In the genomic region with DNA sequence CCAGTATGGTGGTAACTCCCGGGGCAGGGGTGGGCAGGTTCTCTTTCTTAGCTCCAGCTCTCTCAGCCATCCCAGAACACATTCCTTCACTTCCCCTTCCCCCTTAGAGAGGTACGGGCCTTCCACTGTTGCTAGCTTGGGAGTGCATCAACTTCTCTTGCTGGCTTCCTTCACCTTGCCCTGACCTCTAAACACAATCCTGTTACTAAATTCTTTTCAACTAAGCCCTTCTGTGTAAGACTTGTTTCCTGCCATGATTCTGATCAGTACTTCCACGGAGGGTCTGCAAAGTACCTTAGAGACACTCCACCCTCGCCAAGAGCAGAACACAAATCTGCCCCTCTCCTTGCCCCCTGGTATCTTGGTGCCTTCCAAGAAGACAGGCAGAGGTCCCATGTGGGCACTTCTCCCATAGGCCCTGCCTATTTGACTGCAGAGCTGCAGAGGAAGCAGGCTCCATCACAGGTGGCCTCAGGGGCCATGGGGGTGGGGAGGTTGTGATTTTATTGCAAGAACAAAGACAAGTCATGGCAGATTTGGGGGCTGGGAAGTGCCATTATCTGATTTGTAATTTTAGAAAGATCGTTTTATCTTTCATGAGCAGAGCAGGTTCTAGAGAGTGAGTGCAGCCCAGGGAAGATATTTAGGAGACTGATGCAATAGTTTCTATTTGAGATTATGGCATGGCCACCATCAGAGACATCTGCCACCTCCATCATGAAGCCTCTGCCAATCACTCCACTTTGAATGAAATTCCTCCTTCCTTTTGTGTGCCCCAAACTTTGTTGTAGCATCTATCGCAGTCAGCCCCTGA, we compare ENCODE assay signal across 22 cellular contexts.
DNase-seq lines count a peak whose midpoint lies in the region; ATAC-seq, FAIRE-seq and TF ChIP-seq lines count a peak whose summit lies in the region.
"Had no signal": no experiment of that assay in that cellular context is flagged by ENCODE, and none has a peak within 500 bp of the region (broad histone marks: within the 10 kb centered on the region; RNA-seq: fewer than 3 reads in every experiment).

No MANE protein-coding gene starts in this region.

- H3K23ac ChIP-seq in H1 (ENCODE audit: insufficient read length) = no peak overlapping the region

- no peak for TF ChIP-seq EP300 in H1 (IDR thresholded peaks at IDR 0.05; ENCODE audit: borderline replicate concordance in 1 of 2, low read depth in 2 of 2, low read length in 2 of 2)

- FAIRE-seq in H1 (lab: Jason Lieb, UNC) = no peak
- FAIRE-seq: D721Med, kidney, TTC549 had no signal

- H3K79me2 ChIP-seq in H1 (ENCODE audit: control insufficient read depth in 1 of 2, insufficient read depth in 2 of 2, low read length in 2 of 2) = no peaks in the 10 kb centered on the region

- no peak overlapping the region for H3K9ac ChIP-seq in H1 (replicated peaks in 1 of 4; ENCODE audit: extremely low read depth in 1 of 4, low read depth in 3 of 4, low read length in 3 of 4)

- no peak overlapping the region for H3K56ac ChIP-seq in H1 (replicated peaks; ENCODE audit: insufficient read length, low read depth, low read length)

- no peak for TF ChIP-seq RAD21 in H1 (IDR thresholded peaks at IDR 0.05 in 1 of 2, conservative IDR thresholded peaks at IDR 0.05 in 1 of 2; ENCODE audit: low read depth in 2 of 2, low read length in 2 of 2)

- H2BK15ac ChIP-seq in H1 (ENCODE audit: low read length) = no peak overlapping the region

- peak overlapping the region; percentile 21; the same call in 1 of the 2 replicates for H2AFZ ChIP-seq in H1 (ENCODE audit: low read length)

- peak overlapping the region; percentile 41 to 56 for H3K27ac Mint-ChIP-seq in activated naive CD4-positive, alpha-beta T cell treated with anti-CD3 and anti-CD28 coated beads, Interleukin-2, amount 50 U/mL, for 72 hours
- H3K27ac Mint-ChIP-seq: activated naive CD4-positive, alpha-beta T cell treated with anti-CD3 and anti-CD28 coated beads, Interleukin-2, amount 50 U/mL, for 24 hours; HFFc6 had no signal

- no peak overlapping the region for H2BK12ac ChIP-seq in H1 (ENCODE audit: low read depth, low read length)

- DNase-seq in activated naive CD4-positive, alpha-beta T cell treated with anti-CD3 and anti-CD28 coated beads, Interleukin-2, amount 50 U/mL, for 72 hours (ENCODE audit: low spot score in 2 of 2) = no peak
- no peak for DNase-seq in activated naive CD4-positive, alpha-beta T cell (lab: John Stamatoyannopoulos, UW)
- DNase-seq in OCI-M1 (lab: John Stamatoyannopoulos, UW) (peak; percentile 44), H1 (ENCODE audit: low read depth in 1 of 2, low spot score in 2 of 2) (no peak), DMS153 (lab: John Stamatoyannopoulos, UW) (no peak), ACHN (no peak), NCI-H146 (lab: John Stamatoyannopoulos, UW) (no peak)
- DNase-seq: effector CD4-positive, alpha-beta T cell; heart right ventricle; HFFc6; kidney; midbrain; NCI-H1694 treated with DMSO at 0.1 percent for 48 hours; ovary; stimulated activated naive CD4-positive, alpha-beta T cell treated with Interleukin-2 at 50 U/mL for 16 hours had no signal

- no peak for ATAC-seq in activated naive CD4-positive, alpha-beta T cell treated with anti-CD3 and anti-CD28 coated beads, Interleukin-2, amount 50 U/mL, for 72 hours
- ATAC-seq: heart right ventricle had no signal

- H3K9me3 ChIP-seq in H1 (ENCODE audit: insufficient read depth in 2 of 2, low read depth in 1 of 2, low read length in 1 of 2) = no peaks in the 10 kb centered on the region
- no peaks in the 10 kb centered on the region for H3K9me3 ChIP-seq in thymus (ENCODE audit: control insufficient read depth)
- H3K9me3 ChIP-seq: ovary, SJSA1, vagina had no signal

- H3K4me2 ChIP-seq in H1 (ENCODE audit: insufficient read depth in 1 of 2, low read depth in 2 of 2, low read length in 2 of 2) = no peak overlapping the region
- H3K4me2 ChIP-seq: smooth muscle cell had no signal

- H3K23me2 ChIP-seq in H1 (ENCODE audit: low read depth, low read length) = no peaks in the 10 kb centered on the region

- H2BK120ac ChIP-seq in H1 (replicated peaks; ENCODE audit: low read depth, low read length) = no peak overlapping the region

- peaks cover 0 to 7% of the 10 kb centered on the region in 2 donors for H3K9me3 Mint-ChIP-seq in activated naive CD4-positive, alpha-beta T cell treated with anti-CD3 and anti-CD28 coated beads, Interleukin-2, amount 50 U/mL, for 72 hours
- H3K9me3 Mint-ChIP-seq: activated naive CD4-positive, alpha-beta T cell treated with anti-CD3 and anti-CD28 coated beads, Interleukin-2, amount 50 U/mL, for 24 hours; HFFc6 had no signal

- no peak overlapping the region; the same call in 1 of the 2 replicates for H2BK5ac ChIP-seq in H1 (ENCODE audit: low read depth, low read length)

- H3K79me1 ChIP-seq in H1 (ENCODE audit: low read depth, low read length) = no peaks in the 10 kb centered on the region

- no peak overlapping the region for H4K5ac ChIP-seq in H1 (ENCODE audit: insufficient read length, low read depth, low read length)

- 86% methylated on average over 6 of the region's 6 CpGs; no CpG with 5 or more reads in 1 of the 2 experiments for WGBS in H1 (ENCODE audit: extremely low coverage in 1 of 2, insufficient coverage in 1 of 2, insufficient read length in 1 of 2, insufficient replicate concordance in 2 of 2, low coverage in 1 of 2, low lambda C conversion rate in 2 of 2, missing lambda C conversion rate in 1 of 2), 2 experiments
- WGBS in thymus = 74% methylated on average over 6 of the region's 6 CpGs

- H2AK5ac ChIP-seq in H1 (ENCODE audit: low read depth, low read length) = no peak overlapping the region

- H3K27ac ChIP-seq in H1 (ENCODE audit: low read depth, low read length) = no peak overlapping the region
- peak overlapping the region; percentile 33 for H3K27ac ChIP-seq in thymus (ENCODE audit: low read depth)
- H3K27ac ChIP-seq: ovary, SJSA1, vagina had no signal

- H3K36me3 Mint-ChIP-seq in activated naive CD4-positive, alpha-beta T cell treated with anti-CD3 and anti-CD28 coated beads, Interleukin-2, amount 50 U/mL, for 72 hours = no peaks in the 10 kb centered on the region
- H3K36me3 Mint-ChIP-seq: activated naive CD4-positive, alpha-beta T cell treated with anti-CD3 and anti-CD28 coated beads, Interleukin-2, amount 50 U/mL, for 24 hours had no signal

- H3K4me1 ChIP-seq in H1 (replicated peaks in 1 of 4; ENCODE audit: control insufficient read depth in 3 of 4, insufficient read depth in 4 of 4, low read length in 3 of 4) (no peaks in the 10 kb centered on the region), thymus (ENCODE audit: control insufficient read depth, insufficient read depth, low read length) (no peaks in the 10 kb centered on the region)
- H3K4me1 ChIP-seq: SJSA1 had no signal

- no peak overlapping the region for H3K4me3 ChIP-seq in H1 (ENCODE audit: extremely low read depth in 1 of 4, insufficient read depth in 2 of 4, low read depth in 3 of 4, low read length in 4 of 4)
- H3K4me3 ChIP-seq in thymus (ENCODE audit: low read length) = no peak overlapping the region
- H3K4me3 ChIP-seq: heart right ventricle, ovary, SJSA1, smooth muscle cell, vagina had no signal

- no peak overlapping the region for H4K91ac ChIP-seq in H1 (replicated peaks; ENCODE audit: insufficient read length, low read length)

- H3K36me3 ChIP-seq in H1 (ENCODE audit: control insufficient read depth in 2 of 4, insufficient read depth in 4 of 4, low read length in 3 of 4) (no peaks in the 10 kb centered on the region), thymus (ENCODE audit: control insufficient read depth, insufficient read depth) (no peaks in the 10 kb centered on the region)
- H3K36me3 ChIP-seq: heart right ventricle, ovary, SJSA1, vagina had no signal

- no peak overlapping the region for H4K8ac ChIP-seq in H1 (ENCODE audit: extremely low read depth, insufficient read depth, low read length)

- POLR2A ChIA-PET in H1 (lab: Charles Lee; ENCODE audit: partially characterized antibody) = no interaction called here

- TF ChIP-seq CTCF in H1 (IDR thresholded peaks at IDR 0.05; ENCODE audit: control extremely low read depth in 1 of 3, insufficient read depth in 1 of 3, low read depth in 1 of 3, low read length in 3 of 3) = no peak

- no peak overlapping the region for H3K4ac ChIP-seq in H1 (replicated peaks; ENCODE audit: insufficient read length, low read depth, low read length)

- CTCF ChIA-PET in H1 (lab: Charles Lee; ENCODE audit: partially characterized antibody) = interaction anchor here (0.6 to 0.7 kb wide), 2 partner anchors 327 to 793 kb away, joined by 3 read pairs; no protein-coding TSS in a partner anchor

- no peak for TF ChIP-seq POLR2A in H1 (IDR thresholded peaks at IDR 0.05; ENCODE audit: control extremely low read depth in 1 of 2, low read depth in 2 of 2, low read length in 2 of 2)

- H3K27me3 ChIP-seq in H1 (replicated peaks in 1 of 4; ENCODE audit: control insufficient read depth in 3 of 4, extremely low read depth in 1 of 4, insufficient read depth in 3 of 4, low read length in 3 of 4) = no peaks in the 10 kb centered on the region
- H3K27me3 ChIP-seq in thymus (ENCODE audit: control insufficient read depth, insufficient read depth) = no peaks in the 10 kb centered on the region
- H3K27me3 ChIP-seq: heart right ventricle, ovary, SJSA1, vagina had no signal

- H2BK20ac ChIP-seq in H1 (ENCODE audit: low read length) = no peak overlapping the region

- in situ Hi-C loops in ACHN (cut with HindIII; ENCODE audit: low pct_ligation_motif_present, low pct_unique_long_range_greater_than_20kb, low sequenced_read_pairs) = no loop called here

- no peaks in the 10 kb centered on the region for H4K20me1 ChIP-seq in H1 (replicated peaks in 1 of 2; ENCODE audit: control insufficient read depth in 1 of 2, insufficient read depth in 2 of 2, low read length in 2 of 2)

- no peak overlapping the region for H3K14ac ChIP-seq in H1 (ENCODE audit: insufficient read length)

- peak overlapping the region; percentile 32; the same call in 1 of the 2 replicates for H3K18ac ChIP-seq in H1 (ENCODE audit: extremely low read depth, low read length)

TF ChIP-seq in H1, 55 proteins besides CTCF, POLR2A, EP300 and RAD21:
- TF ChIP-seq CEBPB (IDR thresholded peaks at IDR 0.05; ENCODE audit: low read depth, low read length) (no peak), RFX5 (IDR thresholded peaks at IDR 0.05; ENCODE audit: borderline replicate concordance, low read depth, low read length) (no peak), SUZ12 (IDR thresholded peaks at IDR 0.05; ENCODE audit: low read length) (no peak)
